19 cellular contexts compared by ENCODE assay signal in genomic region chr11:130786987-130787688, GRCh38.
DNase-seq lines count a peak whose midpoint lies in the region; ATAC-seq and TF ChIP-seq lines count a peak whose summit lies in the region.
"Had no signal": no experiment of that assay in that cellular context is flagged by ENCODE, and none has a peak within 500 bp of the region (broad histone marks: within the 10 kb centered on the region; RNA-seq: fewer than 3 reads in every experiment).

No MANE protein-coding gene starts in this region.

- peak overlapping the region; percentile 91 for H3K27ac Mint-ChIP-seq in chondrocyte (ENCODE audit: unreplicated experiment)
- H3K27ac Mint-ChIP-seq: activated naive CD8-positive, alpha-beta T cell treated with anti-CD3 and anti-CD28 coated beads for 36 hours; memory B cell; T-helper 17 cell had no signal

- TF ChIP-seq CTCF in AG10803 (conservative IDR thresholded peaks at IDR 0.05; ENCODE audit: low read length) (no peak), chondrocyte (IDR thresholded peaks at IDR 0.05) (peak; percentile 24), GM10248 (IDR thresholded peaks at IDR 0.05; ENCODE audit: control extremely low read depth, extremely low read depth, low read depth, missing control alignments) (no peak)

- no peak for ATAC-seq in GM18907 (IDR thresholded peaks at IDR 0.05; ENCODE audit: unreplicated experiment)
- ATAC-seq: HCT116, T-helper 17 cell had no signal

- H3K36me3 Mint-ChIP-seq in chondrocyte (ENCODE audit: low read depth) = peaks cover 8% of the 10 kb centered on the region
- H3K36me3 Mint-ChIP-seq: activated naive CD8-positive, alpha-beta T cell treated with anti-CD3 and anti-CD28 coated beads for 36 hours had no signal

- no peak overlapping the region for H3K4me3 ChIP-seq in AG10803 (ENCODE audit: low read length)
- H3K4me3 ChIP-seq: Peyer's patch, spleen, stomach had no signal

- peaks cover 8% of the 10 kb centered on the region for H3K9me3 Mint-ChIP-seq in chondrocyte (ENCODE audit: low read depth)

- peak; percentile 34 for DNase-seq in AG10803 (ENCODE audit: low read depth)
- DNase-seq in NCI-H226 = peak; percentile 87
- DNase-seq in chondrocyte (ENCODE audit: low spot score) = no peak
- peak; percentile 97 for DNase-seq in kidney tubule cell (ENCODE audit: low spot score)
- DNase-seq in KBM-7 = no peak
- DNase-seq in GM10248 (ENCODE audit: extremely low spot score) = no peak
- DNase-seq in NCI-H1105 treated with DMSO at 0.1 percent for 48 hours (lab: John Stamatoyannopoulos, UW) = no peak
- DNase-seq: activated CD4-positive, alpha-beta T cell treated with anti-CD3 and anti-CD28 coated beads for 1 hour; activated naive CD8-positive, alpha-beta T cell treated with anti-CD3 and anti-CD28 coated beads for 36 hours; DMS 273 treated with DMSO at 0.1 percent for 48 hours; NCI-H187; NCI-H510A treated with DMSO at 0.1 percent for 48 hours; Peyer's patch; spleen; stomach; T-helper 17 cell had no signal

- POLR2A ChIA-PET in GM10248 (lab: Yijun Ruan, JAX) = no interaction called here

- CTCF ChIA-PET in GM10248 (lab: Yijun Ruan, JAX) = no interaction called here

- in situ Hi-C loops in KBM-7 (cut with MboI; ENCODE audit: low pct_unique_long_range_greater_than_20kb, low sequenced_read_pairs) = no loop called here

- no peak overlapping the region for H3K4me3 Mint-ChIP-seq in chondrocyte (ENCODE audit: unreplicated experiment)
- H3K4me3 Mint-ChIP-seq: activated naive CD8-positive, alpha-beta T cell treated with anti-CD3 and anti-CD28 coated beads for 36 hours; memory B cell; T-helper 17 cell had no signal

- H3K4me1 Mint-ChIP-seq in chondrocyte (ENCODE audit: low read depth) = peaks cover 42% of the 10 kb centered on the region
- H3K4me1 Mint-ChIP-seq: activated naive CD8-positive, alpha-beta T cell treated with anti-CD3 and anti-CD28 coated beads for 36 hours; memory B cell; T-helper 17 cell had no signal

- H3K27me3 Mint-ChIP-seq in chondrocyte (ENCODE audit: low read depth) = no peaks in the 10 kb centered on the region

Comparison
In these comparisons a context has a peak if more than half of its experiments do, and no peak if none do; other contexts are left out.
1. DNase-seq: peak in AG10803 (single experiment), NCI-H226 (single experiment) and kidney tubule cell (single experiment); none in chondrocyte (single experiment), KBM-7 (single experiment), GM10248 (single experiment) and NCI-H1105 treated with DMSO at 0.1 percent for 48 hours (single experiment).